ENCODE assay signal across 9 cellular contexts in the genomic region with DNA sequence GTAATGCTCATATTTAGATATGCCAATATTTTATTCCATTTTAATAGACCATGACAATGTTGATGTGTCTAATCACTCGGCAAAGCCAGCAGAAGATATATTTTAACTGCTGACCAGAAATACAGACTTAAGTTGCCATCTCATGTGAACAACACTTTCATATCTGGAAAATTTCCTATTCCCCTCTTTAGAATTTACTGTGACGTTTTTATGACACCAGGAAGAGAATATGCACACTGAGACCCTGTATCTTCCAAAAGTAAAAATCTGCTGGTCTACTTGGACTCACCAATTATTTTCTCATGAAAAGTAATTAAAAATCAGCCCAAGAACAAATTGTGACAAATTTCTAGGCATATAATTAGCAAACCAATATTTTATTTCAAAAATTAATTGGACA. TPM values are rescaled to one million over a fixed set of nuclear protein-coding genes. Genes with fewer than 3 reads are reported as not detected.
A peak's percentile ranks its signal among the peaks of the same experiment; 100 is the strongest.
DNase-seq lines count a peak whose midpoint lies in the region; ATAC-seq, FAIRE-seq and TF ChIP-seq lines count a peak whose summit lies in the region.
"Had no signal": no experiment of that assay in that cellular context is flagged by ENCODE, and none has a peak within 500 bp of the region (broad histone marks: within the 10 kb centered on the region; RNA-seq: fewer than 3 reads in every experiment).

No MANE protein-coding gene starts in this region.

- no peaks in the 10 kb centered on the region for H3F3A ChIP-seq in MM.1S (ENCODE audit: insufficient read depth, low read length)

- H3K9me2 ChIP-seq in MM.1S (replicated peaks; ENCODE audit: insufficient read depth, low read length), result no peaks in the 10 kb centered on the region

- H3K4me3 Mint-ChIP-seq in CD4-positive, alpha-beta T cell, result peak overlapping the region; percentile 95
- H3K4me3 Mint-ChIP-seq in nephron progenitor cell, result peak overlapping the region; percentile 99

- no peaks in the 10 kb centered on the region for H3K27me3 ChIP-seq in CD4-positive, alpha-beta T cell (ENCODE audit: control insufficient read depth, insufficient read depth, low read length)
- H3K27me3 ChIP-seq in MM.1S (replicated peaks; ENCODE audit: insufficient read depth, low read length), result no peaks in the 10 kb centered on the region
- no peaks in the 10 kb centered on the region for H3K27me3 ChIP-seq in ectodermal cell (ENCODE audit: control insufficient read depth, insufficient read depth, low read length, poor library complexity, severe bottlenecking)

- H3K4me3 ChIP-seq in MM.1S (ENCODE audit: low read length) (peak overlapping the region; percentile 76), ectodermal cell (ENCODE audit: insufficient read depth, low read depth, low read length) (peak overlapping the region; percentile 95)

- no peak for DNase-seq in CD4-positive, alpha-beta T cell
- DNase-seq in MM.1S, result no peak
- DNase-seq in nephron progenitor cell, result no peak
- no peak for DNase-seq in NCI-H345 treated with DMSO at 0.1 percent for 48 hours (lab: John Stamatoyannopoulos, UW; ENCODE audit: unreplicated experiment)
- no peak for DNase-seq in HTR-8/SVneo (ENCODE audit: insufficient read length, low spot score)
- no peak for DNase-seq in left colon
- DNase-seq: NCI-H510A had no signal

- no peaks in the 10 kb centered on the region for H4K20me1 ChIP-seq in MM.1S (ENCODE audit: insufficient read depth, low read length)

- peaks cover 80% of the 10 kb centered on the region for H3K4me1 Mint-ChIP-seq in CD4-positive, alpha-beta T cell (ENCODE audit: low read depth)
- peaks cover 63% of the 10 kb centered on the region for H3K4me1 Mint-ChIP-seq in nephron progenitor cell

- no peak for ATAC-seq in CD4-positive, alpha-beta T cell (ENCODE audit: poor library complexity)
- no peak for ATAC-seq in GM21737 (IDR thresholded peaks at IDR 0.05; ENCODE audit: unreplicated experiment)
- ATAC-seq in left colon, result no peak

- no peak for TF ChIP-seq CTCF in CD4-positive, alpha-beta T cell (IDR thresholded peaks at IDR 0.05)
- no peak for TF ChIP-seq CTCF in MM.1S (IDR thresholded peaks at IDR 0.05; ENCODE audit: low read length)
- no peak for TF ChIP-seq CTCF in nephron progenitor cell (IDR thresholded peaks at IDR 0.05)

- POLR2A ChIA-PET in CD4-positive, alpha-beta T cell (lab: Charles Lee), result interaction anchor here (2.7 kb wide), 1 partner anchor 13 kb away, joined by 11 read pairs; no protein-coding TSS in a partner anchor

- H3K27ac Mint-ChIP-seq in CD4-positive, alpha-beta T cell, result peak overlapping the region; percentile 98
- H3K27ac Mint-ChIP-seq in nephron progenitor cell, result no peak overlapping the region

- no peak overlapping the region for H2AFZ ChIP-seq in MM.1S (ENCODE audit: low read length)

- CTCF ChIA-PET in CD4-positive, alpha-beta T cell (lab: Charles Lee), result no interaction called here

- no peak overlapping the region for H3K27ac ChIP-seq in CD4-positive, alpha-beta T cell (ENCODE audit: low read depth, low read length)
- peak overlapping the region; percentile 85; the same call in 1 of the 2 replicates for H3K27ac ChIP-seq in MM.1S (ENCODE audit: low read length)
- no peak overlapping the region for H3K27ac ChIP-seq in ectodermal cell (ENCODE audit: insufficient read depth, low read depth, low read length, poor library complexity, severe bottlenecking)

- H3K9me3 ChIP-seq in CD4-positive, alpha-beta T cell (ENCODE audit: control insufficient read depth, low read length), result no peaks in the 10 kb centered on the region
- no peaks in the 10 kb centered on the region for H3K9me3 ChIP-seq in MM.1S (replicated peaks; ENCODE audit: insufficient read depth, low read length)
- H3K9me3 ChIP-seq in ectodermal cell (ENCODE audit: control insufficient read depth, low read length), result no peaks in the 10 kb centered on the region

- intact Hi-C loops in CD4-positive, alpha-beta T cell (cut with DNase I, micrococcal nuclease), result loop anchor here (5.0 to 10.0 kb wide), 3 partner anchors 622 to 1981 kb away; a partner anchor contains a TSS
- intact Hi-C loops in left colon (cut with DNase I, micrococcal nuclease), result no loop called here

- no peaks in the 10 kb centered on the region for H3K9me3 Mint-ChIP-seq in CD4-positive, alpha-beta T cell
- no peaks in the 10 kb centered on the region for H3K9me3 Mint-ChIP-seq in nephron progenitor cell

- H3K9ac ChIP-seq in MM.1S (ENCODE audit: low read length), result peak overlapping the region; percentile 80

- peaks cover 35% of the 10 kb centered on the region for H3K36me3 Mint-ChIP-seq in CD4-positive, alpha-beta T cell (ENCODE audit: low read depth)
- peaks cover 7% of the 10 kb centered on the region for H3K36me3 Mint-ChIP-seq in nephron progenitor cell (ENCODE audit: low read depth)

- no peaks in the 10 kb centered on the region for H3K36me3 ChIP-seq in MM.1S (replicated peaks; ENCODE audit: insufficient read depth, low read length)
- no peaks in the 10 kb centered on the region for H3K36me3 ChIP-seq in ectodermal cell (ENCODE audit: control insufficient read depth, insufficient read depth, low read length)

- FAIRE-seq in HTR-8/SVneo (lab: Jason Lieb, UNC), result no peak

- H3K4me1 ChIP-seq in MM.1S (ENCODE audit: low read length) (no peaks in the 10 kb centered on the region), ectodermal cell (ENCODE audit: control insufficient read depth, insufficient read depth, low read length) (peaks cover 19% of the 10 kb centered on the region)

- H3K27me3 Mint-ChIP-seq in CD4-positive, alpha-beta T cell, result no peaks in the 10 kb centered on the region
- H3K27me3 Mint-ChIP-seq in nephron progenitor cell (ENCODE audit: low read depth, poor library complexity), result no peaks in the 10 kb centered on the region

- peak overlapping the region; percentile 87 for H3K4me2 ChIP-seq in MM.1S (ENCODE audit: low read depth, low read length)

- WGBS in ectodermal cell, 2 experiments, result 45 to 46% methylated on average over 2 of the region's 2 CpGs

- H3K79me2 ChIP-seq in MM.1S (ENCODE audit: low read length), result peaks cover 72% of the 10 kb centered on the region

RNA-seq across cellular contexts. Expression of a gene that starts 2.1 kb away (rescaled TPM):
- 10 to 100 TPM; 29.3 to 35.3 TPM for total RNA-seq in CD4-positive, alpha-beta T cell
- 57.9 TPM for polyA plus RNA-seq in ectodermal cell (2013, experiment 1 of 4)
- 63.4 TPM for polyA plus RNA-seq in ectodermal cell (2013, experiment 2 of 4)
- polyA plus RNA-seq in ectodermal cell (2013, experiment 3 of 4), result 44.7 TPM
- 55.8 TPM for polyA plus RNA-seq in ectodermal cell (2013, experiment 4 of 4)
- total RNA-seq in left colon, result 10 to 100 TPM; 35.3 to 64.8 TPM

RNA-seq across cellular contexts. Expression of a gene that starts 2.5 kb away (rescaled TPM):
- total RNA-seq in CD4-positive, alpha-beta T cell, result 1 to 10 TPM; 3.9 to 5.9 TPM
- 28.6 TPM for polyA plus RNA-seq in ectodermal cell (2013, experiment 1 of 4)
- 30.8 TPM for polyA plus RNA-seq in ectodermal cell (2013, experiment 2 of 4)
- polyA plus RNA-seq in ectodermal cell (2013, experiment 3 of 4), result 20.6 TPM
- 23.4 TPM for polyA plus RNA-seq in ectodermal cell (2013, experiment 4 of 4)
- 10 to 100 TPM; 26.6 to 40.8 TPM for total RNA-seq in left colon

RNA-seq across cellular contexts. Expression of a gene that starts 45.2 kb away (rescaled TPM):
- not detected for total RNA-seq in CD4-positive, alpha-beta T cell
- 3.6 TPM for polyA plus RNA-seq in ectodermal cell (2013, experiment 1 of 4)
- 2.2 TPM for polyA plus RNA-seq in ectodermal cell (2013, experiment 2 of 4)
- polyA plus RNA-seq in ectodermal cell (2013, experiment 3 of 4), result 1.2 TPM
- 1.3 TPM for polyA plus RNA-seq in ectodermal cell (2013, experiment 4 of 4)
- under 1 TPM; 0.12 to 0.25 TPM for total RNA-seq in left colon

Comparison
In these comparisons a context has a peak if more than half of its experiments do, and no peak if none do; other contexts are left out.
1. RNA of a gene that starts 2.5 kb away (total RNA-seq): 26.6 to 40.8 TPM in left colon; 3.9 to 5.9 TPM in CD4-positive, alpha-beta T cell; every median in the first group is over 4 times any median in the second.
2. intact Hi-C loops: an anchor here in CD4-positive, alpha-beta T cell (5.0 to 10.0 kb wide); none called in left colon.